2 cellular contexts compared by ENCODE assay signal in genomic region chr5:73718762-73719161, GRCh38.
TF ChIP-seq lines count a peak whose summit lies in the region.

No MANE protein-coding gene starts in this region.

TF ChIP-seq in IMR-90, 13 proteins besides CTCF, POLR2A, EP300 and RAD21:
- TF ChIP-seq ELK1 (IDR thresholded peaks at IDR 0.05; ENCODE audit: borderline replicate concordance, low read depth, low read length) (no peak), BHLHE40 (IDR thresholded peaks at IDR 0.05; ENCODE audit: low read depth, low read length) (no peak), NFE2L2 (IDR thresholded peaks at IDR 0.05; ENCODE audit: low read depth, low read length) (no peak), SMC3 (IDR thresholded peaks at IDR 0.05; ENCODE audit: low read depth, low read length) (no peak), MAFK (IDR thresholded peaks at IDR 0.05; ENCODE audit: low read depth, low read length) (no peak)

TF ChIP-seq in K562, 482 proteins besides CTCF, POLR2A, EP300 and RAD21 (continued from another document):
- TF ChIP-seq MAX (CRISPR knock-in tag; IDR thresholded peaks at IDR 0.05) (no peak), ZNF253 (CRISPR knock-in tag; conservative IDR thresholded peaks at IDR 0.05) (no peak), MIER1 (IDR thresholded peaks at IDR 0.05; ENCODE audit: low read depth) (no peak), PPARD (CRISPR knock-in tag; IDR thresholded peaks at IDR 0.05) (no peak), PKNOX1 (IDR thresholded peaks at IDR 0.05) (peak; percentile 60), PCBP2 (IDR thresholded peaks at IDR 0.05; ENCODE audit: low read depth, low read length, poor library complexity, severe bottlenecking) (no peak), CBX8 (IDR thresholded peaks at IDR 0.05; ENCODE audit: borderline replicate concordance, extremely low read depth, low read depth, low read length, poor library complexity, severe bottlenecking) (no peak), TFAM (CRISPR knock-in tag; conservative IDR thresholded peaks at IDR 0.05) (no peak), MEIS2 (IDR thresholded peaks at IDR 0.05; ENCODE audit: partially characterized antibody) (peak; percentile 42), ZNF318 (IDR thresholded peaks at IDR 0.05; ENCODE audit: borderline replicate concordance in 1 of 2, low read depth in 1 of 2) (no peak), FOXK1 (CRISPR knock-in tag; IDR thresholded peaks at IDR 0.05; ENCODE audit: borderline replicate concordance) (no peak), HDAC6 (IDR thresholded peaks at IDR 0.05; ENCODE audit: low read depth, low read length) (no peak), FOSL1 (tag; conservative IDR thresholded peaks at IDR 0.05) (0 out of 2 replicates have a peak, but pooled peaks have one; percentile 16), ZNF324 (CRISPR knock-in tag; IDR thresholded peaks at IDR 0.05) (no peak), NBN (IDR thresholded peaks at IDR 0.05; ENCODE audit: low read depth) (no peak), L3MBTL2 (IDR thresholded peaks at IDR 0.05) (no peak), CEBPZ (IDR thresholded peaks at IDR 0.05; ENCODE audit: borderline replicate concordance, low read depth, low read length) (no peak), CEBPG (CRISPR knock-in tag; IDR thresholded peaks at IDR 0.05) (no peak), CEBPG (tag; conservative IDR thresholded peaks at IDR 0.05 in 1 of 2, IDR thresholded peaks at IDR 0.05 in 1 of 2) (peak in 1 of 2 experiments; percentile 60; a peak in 2 of 4 replicates), ZNF408 (CRISPR knock-in tag; IDR thresholded peaks at IDR 0.05; ENCODE audit: low read depth) (no peak), BRD9 (IDR thresholded peaks at IDR 0.05; ENCODE audit: low read depth, partially characterized antibody) (no peak), CSDE1 (IDR thresholded peaks at IDR 0.05) (no peak), FOXM1 (IDR thresholded peaks at IDR 0.05; ENCODE audit: low read depth) (no peak), FOXM1 (CRISPR knock-in tag; IDR thresholded peaks at IDR 0.05; ENCODE audit: low read depth) (no peak), MYBL2 (IDR thresholded peaks at IDR 0.05; ENCODE audit: low read depth) (no peak), MYBL2 (CRISPR knock-in tag; IDR thresholded peaks at IDR 0.05; ENCODE audit: borderline replicate concordance) (no peak), ZFPM2 (CRISPR knock-in tag; IDR thresholded peaks at IDR 0.05) (no peak), THAP12 (CRISPR knock-in tag; IDR thresholded peaks at IDR 0.05) (no peak), FOS (IDR thresholded peaks at IDR 0.05; ENCODE audit: extremely low read depth, insufficient read length) (no peak), ZNF766 (CRISPR knock-in tag; conservative IDR thresholded peaks at IDR 0.05) (no peak), NUFIP1 (IDR thresholded peaks at IDR 0.05; ENCODE audit: partially characterized antibody) (no peak)
- TF ChIP-seq, protein P1, sequence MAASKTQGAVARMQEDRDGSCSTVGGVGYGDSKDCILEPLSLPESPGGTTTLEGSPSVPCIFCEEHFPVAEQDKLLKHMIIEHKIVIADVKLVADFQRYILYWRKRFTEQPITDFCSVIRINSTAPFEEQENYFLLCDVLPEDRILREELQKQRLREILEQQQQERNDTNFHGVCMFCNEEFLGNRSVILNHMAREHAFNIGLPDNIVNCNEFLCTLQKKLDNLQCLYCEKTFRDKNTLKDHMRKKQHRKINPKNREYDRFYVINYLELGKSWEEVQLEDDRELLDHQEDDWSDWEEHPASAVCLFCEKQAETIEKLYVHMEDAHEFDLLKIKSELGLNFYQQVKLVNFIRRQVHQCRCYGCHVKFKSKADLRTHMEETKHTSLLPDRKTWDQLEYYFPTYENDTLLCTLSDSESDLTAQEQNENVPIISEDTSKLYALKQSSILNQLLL (CRISPR knock-in tag; IDR thresholded peaks at IDR 0.05; ENCODE audit: borderline replicate concordance): no peak
- TF ChIP-seq, protein P2, sequence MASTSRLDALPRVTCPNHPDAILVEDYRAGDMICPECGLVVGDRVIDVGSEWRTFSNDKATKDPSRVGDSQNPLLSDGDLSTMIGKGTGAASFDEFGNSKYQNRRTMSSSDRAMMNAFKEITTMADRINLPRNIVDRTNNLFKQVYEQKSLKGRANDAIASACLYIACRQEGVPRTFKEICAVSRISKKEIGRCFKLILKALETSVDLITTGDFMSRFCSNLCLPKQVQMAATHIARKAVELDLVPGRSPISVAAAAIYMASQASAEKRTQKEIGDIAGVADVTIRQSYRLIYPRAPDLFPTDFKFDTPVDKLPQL (IDR thresholded peaks at IDR 0.05; ENCODE audit: extremely low read depth, insufficient read length): no peak
- TF ChIP-seq, protein P3, sequence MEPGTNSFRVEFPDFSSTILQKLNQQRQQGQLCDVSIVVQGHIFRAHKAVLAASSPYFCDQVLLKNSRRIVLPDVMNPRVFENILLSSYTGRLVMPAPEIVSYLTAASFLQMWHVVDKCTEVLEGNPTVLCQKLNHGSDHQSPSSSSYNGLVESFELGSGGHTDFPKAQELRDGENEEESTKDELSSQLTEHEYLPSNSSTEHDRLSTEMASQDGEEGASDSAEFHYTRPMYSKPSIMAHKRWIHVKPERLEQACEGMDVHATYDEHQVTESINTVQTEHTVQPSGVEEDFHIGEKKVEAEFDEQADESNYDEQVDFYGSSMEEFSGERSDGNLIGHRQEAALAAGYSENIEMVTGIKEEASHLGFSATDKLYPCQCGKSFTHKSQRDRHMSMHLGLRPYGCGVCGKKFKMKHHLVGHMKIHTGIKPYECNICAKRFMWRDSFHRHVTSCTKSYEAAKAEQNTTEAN (CRISPR knock-in tag; IDR thresholded peaks at IDR 0.05): no peak
TF ChIP-seq in K562: peak in this region for 4.
